In the genomic region with DNA sequence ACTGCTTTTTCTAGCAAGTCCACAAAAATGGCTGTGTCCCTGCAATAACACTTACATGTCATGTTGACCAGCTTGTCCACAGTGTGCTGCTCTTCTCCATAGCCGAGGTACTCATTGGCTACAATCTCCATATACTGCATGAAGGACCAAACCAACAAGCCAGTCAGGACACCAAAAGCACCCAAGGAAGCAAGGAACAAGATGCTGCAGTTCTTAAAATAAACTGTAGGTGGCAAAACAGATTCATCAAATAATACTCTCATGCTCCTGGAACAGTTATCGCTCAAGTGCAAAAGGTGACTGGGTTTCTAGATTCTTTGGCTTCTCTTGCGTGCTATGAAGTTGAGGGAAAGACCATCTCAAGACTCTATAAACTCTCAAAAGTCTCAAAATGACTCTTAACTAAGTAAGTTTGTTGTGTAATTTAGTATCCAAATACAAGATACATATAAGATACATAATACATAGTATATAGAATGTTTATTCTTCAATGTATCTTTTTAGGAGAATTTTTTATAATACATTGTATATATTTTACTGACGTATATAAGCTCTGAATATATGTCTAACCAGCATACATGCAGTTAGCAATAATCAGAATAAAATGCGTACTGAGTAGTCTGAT, we compare ENCODE assay signal across 9 cellular contexts. TPM values are rescaled to one million over a fixed set of nuclear protein-coding genes. Genes with fewer than 3 reads are reported as not detected.
DNase-seq lines count a peak whose midpoint lies in the region; ATAC-seq and TF ChIP-seq lines count a peak whose summit lies in the region.
"Had no signal": no experiment of that assay in that cellular context is flagged by ENCODE, and none has a peak within 500 bp of the region (broad histone marks: within the 10 kb centered on the region; RNA-seq: fewer than 3 reads in every experiment).

No MANE protein-coding gene starts in this region.

- intact Hi-C loops in Calu3 (cut with micrococcal nuclease; ENCODE audit: unreplicated experiment), result loop anchor here (1.0 kb wide), 2 partner anchors 45 to 155 kb away; no protein-coding TSS in a partner anchor
- intact Hi-C loops in Right ventricle myocardium superior (cut with DNase I), result loop anchor here (10.0 kb wide), 1 partner anchor 373 kb away; no protein-coding TSS in a partner anchor
- intact Hi-C loops in activated T-helper 2 cell treated with anti-CD3 and anti-CD28 coated beads, Interferon-gamma antibody, Interleukin-2, Interleukin-4, amounts not matched to agents 10 μg/mL and 5 μg/mL and 100 μg/mL, durations not matched to agents 14 hours and 24 hours and 36 hours (cut with micrococcal nuclease), result loop anchor here (1.0 to 5.0 kb wide), 3 partner anchors 155 to 1015 kb away; a partner anchor contains a TSS

- H3K27ac Mint-ChIP-seq in Calu3 (ENCODE audit: unreplicated experiment) (no peak overlapping the region), WTC11 (no peak overlapping the region)
- H3K27ac Mint-ChIP-seq in activated T-helper 2 cell treated with anti-CD3 and anti-CD28 coated beads, Interferon-gamma antibody, Interleukin-2, Interleukin-4, amounts not matched to agents 10 μg/mL and 5 μg/mL and 100 μg/mL, durations not matched to agents 14 hours and 24 hours and 36 hours, result no peak overlapping the region
- H3K27ac Mint-ChIP-seq: activated naive CD8-positive, alpha-beta T cell treated with anti-CD3 and anti-CD28 coated beads, Interleukin-2, amount 10 ng/mL, durations not matched to agents 7 days and 5 days had no signal

- BruUV-seq in Calu3 (replicated peaks; lab: Mats Ljungman, UMichigan), result no TSS peak

- DNase-seq in Calu3 (peak; percentile 26), NCI-H2107 (lab: John Stamatoyannopoulos, UW) (peak; percentile 5), WTC11 (ENCODE audit: low spot score) (no peak), Right ventricle myocardium superior (no peak), renal cortical epithelial cell (ENCODE audit: low read depth) (peak; percentile 68)
- DNase-seq in activated T-helper 2 cell treated with anti-CD3 and anti-CD28 coated beads, Interferon-gamma antibody, Interleukin-2, Interleukin-4, amounts not matched to agents 10 μg/mL and 5 μg/mL and 100 μg/mL, durations not matched to agents 14 hours and 24 hours and 36 hours (ENCODE audit: low spot score), result no peak
- DNase-seq: activated naive CD8-positive, alpha-beta T cell treated with anti-CD3 and anti-CD28 coated beads, Interleukin-2, amount 10 ng/mL, durations not matched to agents 7 days and 5 days had no signal

- no peak overlapping the region for H3K4me3 Mint-ChIP-seq in Calu3 (ENCODE audit: low read depth, unreplicated experiment)
- H3K4me3 Mint-ChIP-seq in WTC11, result no peak overlapping the region
- no peak overlapping the region for H3K4me3 Mint-ChIP-seq in activated T-helper 2 cell treated with anti-CD3 and anti-CD28 coated beads, Interferon-gamma antibody, Interleukin-2, Interleukin-4, amounts not matched to agents 10 μg/mL and 5 μg/mL and 100 μg/mL, durations not matched to agents 14 hours and 24 hours and 36 hours (ENCODE audit: low read depth)
- H3K4me3 Mint-ChIP-seq: activated naive CD8-positive, alpha-beta T cell treated with anti-CD3 and anti-CD28 coated beads, Interleukin-2, amount 10 ng/mL, durations not matched to agents 7 days and 5 days had no signal

- ATAC-seq in GM18867 (IDR thresholded peaks at IDR 0.05; ENCODE audit: unreplicated experiment) (peak; percentile 92), HG02973 (IDR thresholded peaks at IDR 0.05; ENCODE audit: unreplicated experiment) (peak; percentile 97), WTC11 (peak; percentile 96), Right ventricle myocardium superior (ENCODE audit: poor library complexity) (peak; percentile 82)

- H3K9me3 Mint-ChIP-seq in Calu3 (ENCODE audit: low read depth, unreplicated experiment) (no peaks in the 10 kb centered on the region), WTC11 (peaks cover 10% of the 10 kb centered on the region; the same call in 1 of the 2 replicates)
- H3K9me3 Mint-ChIP-seq in activated T-helper 2 cell treated with anti-CD3 and anti-CD28 coated beads, Interferon-gamma antibody, Interleukin-2, Interleukin-4, amounts not matched to agents 10 μg/mL and 5 μg/mL and 100 μg/mL, durations not matched to agents 14 hours and 24 hours and 36 hours, result no peaks in the 10 kb centered on the region
- H3K9me3 Mint-ChIP-seq: activated naive CD8-positive, alpha-beta T cell treated with anti-CD3 and anti-CD28 coated beads, Interleukin-2, amount 10 ng/mL, durations not matched to agents 7 days and 5 days had no signal

- CTCF ChIA-PET in Calu3 (lab: Charles Lee), result no interaction called here
- CTCF ChIA-PET in WTC11 (lab: Charles Lee), result interaction anchor here (1.0 to 1.4 kb wide), 4 partner anchors 17 to 400 kb away, joined by 3 to 7 read pairs (median 4); no protein-coding TSS in a partner anchor

- TF ChIP-seq CTCF in Calu3 (IDR thresholded peaks at IDR 0.05; ENCODE audit: unreplicated experiment) (peak; percentile 50), WTC11 (IDR thresholded peaks at IDR 0.05) (peak; percentile 76)

- H3K27me3 Mint-ChIP-seq in Calu3 (ENCODE audit: unreplicated experiment) (no peaks in the 10 kb centered on the region), WTC11 (ENCODE audit: low read depth) (no peaks in the 10 kb centered on the region)
- peaks cover 15% of the 10 kb centered on the region for H3K27me3 Mint-ChIP-seq in activated T-helper 2 cell treated with anti-CD3 and anti-CD28 coated beads, Interferon-gamma antibody, Interleukin-2, Interleukin-4, amounts not matched to agents 10 μg/mL and 5 μg/mL and 100 μg/mL, durations not matched to agents 14 hours and 24 hours and 36 hours (ENCODE audit: low read depth)

- H3K36me3 Mint-ChIP-seq in Calu3 (ENCODE audit: insufficient read depth, unreplicated experiment) (no peaks in the 10 kb centered on the region), WTC11 (peaks cover 3% of the 10 kb centered on the region)
- H3K36me3 Mint-ChIP-seq in activated T-helper 2 cell treated with anti-CD3 and anti-CD28 coated beads, Interferon-gamma antibody, Interleukin-2, Interleukin-4, amounts not matched to agents 10 μg/mL and 5 μg/mL and 100 μg/mL, durations not matched to agents 14 hours and 24 hours and 36 hours (ENCODE audit: low read depth), result no peaks in the 10 kb centered on the region
- H3K36me3 Mint-ChIP-seq: activated naive CD8-positive, alpha-beta T cell treated with anti-CD3 and anti-CD28 coated beads, Interleukin-2, amount 10 ng/mL, durations not matched to agents 7 days and 5 days had no signal

- H3K4me1 Mint-ChIP-seq in Calu3 (ENCODE audit: low read depth, unreplicated experiment), result no peaks in the 10 kb centered on the region
- H3K4me1 Mint-ChIP-seq in WTC11, result peaks cover 2% of the 10 kb centered on the region
- no peaks in the 10 kb centered on the region for H3K4me1 Mint-ChIP-seq in activated T-helper 2 cell treated with anti-CD3 and anti-CD28 coated beads, Interferon-gamma antibody, Interleukin-2, Interleukin-4, amounts not matched to agents 10 μg/mL and 5 μg/mL and 100 μg/mL, durations not matched to agents 14 hours and 24 hours and 36 hours (ENCODE audit: low read depth)

- POLR2A ChIA-PET in WTC11 (lab: Charles Lee), result no interaction called here

TF ChIP-seq in WTC11, 78 proteins besides CTCF, POLR2A, EP300 and RAD21 (continues in another document):
- TF ChIP-seq, protein P1, sequence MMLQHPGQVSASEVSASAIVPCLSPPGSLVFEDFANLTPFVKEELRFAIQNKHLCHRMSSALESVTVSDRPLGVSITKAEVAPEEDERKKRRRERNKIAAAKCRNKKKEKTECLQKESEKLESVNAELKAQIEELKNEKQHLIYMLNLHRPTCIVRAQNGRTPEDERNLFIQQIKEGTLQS (CRISPR knock-in tag; conservative IDR thresholded peaks at IDR 0.05), result no peak
- TF ChIP-seq, protein P2, sequence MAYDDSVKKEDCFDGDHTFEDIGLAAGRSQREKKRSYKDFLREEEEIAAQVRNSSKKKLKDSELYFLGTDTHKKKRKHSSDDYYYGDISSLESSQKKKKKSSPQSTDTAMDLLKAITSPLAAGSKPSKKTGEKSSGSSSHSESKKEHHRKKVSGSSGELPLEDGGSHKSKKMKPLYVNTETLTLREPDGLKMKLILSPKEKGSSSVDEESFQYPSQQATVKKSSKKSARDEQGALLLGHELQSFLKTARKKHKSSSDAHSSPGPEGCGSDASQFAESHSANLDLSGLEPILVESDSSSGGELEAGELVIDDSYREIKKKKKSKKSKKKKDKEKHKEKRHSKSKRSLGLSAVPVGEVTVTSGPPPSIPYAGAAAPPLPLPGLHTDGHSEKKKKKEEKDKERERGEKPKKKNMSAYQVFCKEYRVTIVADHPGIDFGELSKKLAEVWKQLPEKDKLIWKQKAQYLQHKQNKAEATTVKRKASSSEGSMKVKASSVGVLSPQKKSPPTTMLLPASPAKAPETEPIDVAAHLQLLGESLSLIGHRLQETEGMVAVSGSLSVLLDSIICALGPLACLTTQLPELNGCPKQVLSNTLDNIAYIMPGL (CRISPR knock-in tag; IDR thresholded peaks at IDR 0.05), result no peak
- TF ChIP-seq, protein P3, sequence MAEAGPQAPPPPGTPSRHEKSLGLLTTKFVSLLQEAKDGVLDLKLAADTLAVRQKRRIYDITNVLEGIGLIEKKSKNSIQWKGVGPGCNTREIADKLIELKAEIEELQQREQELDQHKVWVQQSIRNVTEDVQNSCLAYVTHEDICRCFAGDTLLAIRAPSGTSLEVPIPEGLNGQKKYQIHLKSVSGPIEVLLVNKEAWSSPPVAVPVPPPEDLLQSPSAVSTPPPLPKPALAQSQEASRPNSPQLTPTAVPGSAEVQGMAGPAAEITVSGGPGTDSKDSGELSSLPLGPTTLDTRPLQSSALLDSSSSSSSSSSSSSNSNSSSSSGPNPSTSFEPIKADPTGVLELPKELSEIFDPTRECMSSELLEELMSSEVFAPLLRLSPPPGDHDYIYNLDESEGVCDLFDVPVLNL (CRISPR knock-in tag; IDR thresholded peaks at IDR 0.05; ENCODE audit: borderline replicate concordance, low read depth), result no peak

RNA-seq across cellular contexts. Expression of a gene that starts 57.0 kb away (rescaled TPM):
- 1.7 and 2.3 TPM in 2 replicates for total RNA-seq in Calu3 (2022)
- 0.37 to 1.4 TPM (median 0.73 TPM) in 3 replicates for total RNA-seq in WTC11 (2021)
- total RNA-seq in Right ventricle myocardium superior, result 11.7 TPM
- total RNA-seq in renal cortical epithelial cell, result 1.2 and 15.5 TPM in 2 replicates
- total RNA-seq in activated T-helper 2 cell treated with anti-CD3 and anti-CD28 coated beads, Interferon-gamma antibody, Interleukin-2, Interleukin-4, amounts not matched to agents 10 μg/mL and 5 μg/mL and 100 μg/mL, durations not matched to agents 14 hours and 24 hours and 36 hours, result 0.80 and 0.84 TPM in 2 replicates

Comparison
In these comparisons a context has a peak if more than half of its experiments do, and no peak if none do; other contexts are left out.
1. DNase-seq: peak in Calu3 (single experiment), NCI-H2107 (single experiment) and renal cortical epithelial cell (single experiment); none in WTC11 (single experiment), Right ventricle myocardium superior (single experiment) and activated T-helper 2 cell treated with anti-CD3 and anti-CD28 coated beads, Interferon-gamma antibody, Interleukin-2, Interleukin-4, amounts not matched to agents 10 μg/mL and 5 μg/mL and 100 μg/mL, durations not matched to agents 14 hours and 24 hours and 36 hours (single experiment).
2. Peak in every context shown above with its lines, with median percentiles within 50 percentile points of each other: ATAC-seq.